ENCODE assay signal across 1 cellular context in the genomic region with DNA sequence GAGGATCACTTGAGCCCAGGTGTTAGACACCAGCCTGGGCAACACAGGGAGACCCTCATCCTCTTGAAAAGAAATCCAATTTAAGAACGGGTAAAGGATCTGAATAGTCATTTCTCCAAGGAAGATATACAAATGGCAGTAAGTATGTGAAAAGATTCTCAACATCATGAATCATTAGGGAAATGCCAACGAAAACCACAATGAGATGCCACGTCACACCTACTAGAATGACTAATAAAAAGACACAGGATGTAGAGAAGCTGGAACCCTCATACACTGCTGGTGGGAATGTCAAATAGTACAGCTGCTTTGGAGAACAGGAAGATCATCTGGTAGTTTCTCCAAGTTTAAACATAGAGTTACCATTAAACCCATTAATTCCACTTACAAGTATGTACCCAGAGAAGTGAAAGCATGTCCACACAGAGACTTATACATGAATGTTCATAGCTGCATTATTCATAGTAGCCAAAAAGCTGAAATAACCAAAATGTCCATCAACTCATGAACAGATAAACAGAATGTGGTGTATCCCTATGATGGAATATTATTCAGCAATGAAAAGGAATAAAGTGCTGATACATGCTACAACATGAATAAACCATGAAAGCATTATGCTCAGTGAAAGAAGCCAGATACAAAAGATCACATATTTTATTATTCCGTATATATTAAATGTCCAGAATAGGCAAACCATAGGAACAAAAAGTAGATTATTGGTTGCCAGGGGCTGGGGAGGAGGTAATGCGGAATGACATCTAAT.
TF ChIP-seq lines count a peak whose summit lies in the region.

No MANE protein-coding gene starts in this region.

TF ChIP-seq in SK-N-SH, 30 proteins besides CTCF, POLR2A, EP300 and RAD21 (continued from another document):
- TF ChIP-seq, protein P1, sequence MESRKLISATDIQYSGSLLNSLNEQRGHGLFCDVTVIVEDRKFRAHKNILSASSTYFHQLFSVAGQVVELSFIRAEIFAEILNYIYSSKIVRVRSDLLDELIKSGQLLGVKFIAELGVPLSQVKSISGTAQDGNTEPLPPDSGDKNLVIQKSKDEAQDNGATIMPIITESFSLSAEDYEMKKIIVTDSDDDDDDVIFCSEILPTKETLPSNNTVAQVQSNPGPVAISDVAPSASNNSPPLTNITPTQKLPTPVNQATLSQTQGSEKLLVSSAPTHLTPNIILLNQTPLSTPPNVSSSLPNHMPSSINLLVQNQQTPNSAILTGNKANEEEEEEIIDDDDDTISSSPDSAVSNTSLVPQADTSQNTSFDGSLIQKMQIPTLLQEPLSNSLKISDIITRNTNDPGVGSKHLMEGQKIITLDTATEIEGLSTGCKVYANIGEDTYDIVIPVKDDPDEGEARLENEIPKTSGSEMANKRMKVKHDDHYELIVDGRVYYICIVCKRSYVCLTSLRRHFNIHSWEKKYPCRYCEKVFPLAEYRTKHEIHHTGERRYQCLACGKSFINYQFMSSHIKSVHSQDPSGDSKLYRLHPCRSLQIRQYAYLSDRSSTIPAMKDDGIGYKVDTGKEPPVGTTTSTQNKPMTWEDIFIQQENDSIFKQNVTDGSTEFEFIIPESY (IDR thresholded peaks at IDR 0.05; ENCODE audit: borderline replicate concordance, low read depth): 0 out of 2 replicates have a peak, but pooled peaks have one; percentile 62
- TF ChIP-seq RXRA (IDR thresholded peaks at IDR 0.05; ENCODE audit: borderline replicate concordance, low read depth): peak; percentile 90
- peak; percentile 98 for TF ChIP-seq JUND (IDR thresholded peaks at IDR 0.05)
- peak; percentile 96 for TF ChIP-seq TEAD4 (IDR thresholded peaks at IDR 0.05; ENCODE audit: borderline replicate concordance, insufficient read depth)
- peak; percentile 96 for TF ChIP-seq TCF12 (IDR thresholded peaks at IDR 0.05)
- no peak for TF ChIP-seq CHD2 (IDR thresholded peaks at IDR 0.05; ENCODE audit: low read length, partially characterized antibody)
- no peak for TF ChIP-seq RFX5 (IDR thresholded peaks at IDR 0.05; ENCODE audit: low read length)
- TF ChIP-seq MEF2A (IDR thresholded peaks at IDR 0.05; ENCODE audit: borderline replicate concordance, low read depth): 0 out of 2 replicates have a peak, but pooled peaks have one; percentile 49
